29 cellular contexts compared by ENCODE assay signal in the genomic region with DNA sequence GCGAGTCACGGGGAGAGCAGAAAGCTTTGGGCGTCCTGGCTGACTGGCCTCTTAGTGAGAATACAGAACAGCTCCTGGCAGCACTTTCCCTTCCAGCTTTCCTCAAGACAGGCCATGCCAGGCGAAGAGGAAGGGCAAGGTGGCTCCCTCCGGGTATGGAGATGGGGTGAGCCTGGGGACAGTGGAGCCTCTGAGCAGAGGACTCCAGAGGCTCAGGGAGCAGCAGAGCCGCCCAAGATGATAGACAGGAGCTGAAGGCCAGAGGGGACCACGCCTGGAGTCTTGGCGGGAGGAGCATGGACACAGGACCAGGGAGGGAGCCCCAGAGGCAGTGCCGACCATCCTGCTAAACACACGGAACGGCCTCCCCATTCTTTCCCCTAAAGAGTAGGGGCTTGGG.
"Had no signal": no experiment of that assay in that cellular context is flagged by ENCODE, and none has a peak within 500 bp of the region (broad histone marks: within the 10 kb centered on the region; RNA-seq: fewer than 3 reads in every experiment).

No MANE protein-coding gene starts in this region.

- H3K79me2 ChIP-seq: hepatocyte had no signal

- H3K9me3 Mint-ChIP-seq: naive thymus-derived CD8-positive, alpha-beta T cell; nephron; neural crest cell; stimulated activated memory B cell treated with anti-CD40 and anti-IgM and Interleukin-4, amounts not matched to agents 10 μg/mL and 1 μg/mL and 100 μg/mL, for 72 hours; stimulated activated naive CD8-positive, alpha-beta T cell treated with anti-CD3 and anti-CD28 coated beads, Interleukin-15, amount 100 ng/mL, for 72 hours had no signal

- H3K4me1 ChIP-seq: left lung, lower lobe of right lung, pancreas, prostate gland, sigmoid colon, testis, tibial artery, uterus had no signal

- H3K27me3 Mint-ChIP-seq: stimulated activated memory B cell treated with anti-CD40 and anti-IgM and Interleukin-4, amounts not matched to agents 10 μg/mL and 1 μg/mL and 100 μg/mL, for 72 hours; stimulated activated naive CD8-positive, alpha-beta T cell treated with anti-CD3 and anti-CD28 coated beads, Interleukin-15, amount 100 ng/mL, for 72 hours had no signal

- H3K4me1 Mint-ChIP-seq: nephron; stimulated activated naive CD8-positive, alpha-beta T cell treated with anti-CD3 and anti-CD28 coated beads, Interleukin-15, amount 100 ng/mL, for 72 hours had no signal

- H2AFZ ChIP-seq: hepatocyte had no signal

- DNase-seq: heart right ventricle; kidney; left colon; lower lobe of right lung; mammary epithelial cell; mesenchymal stem cell; naive thymus-derived CD8-positive, alpha-beta T cell; posterior cingulate gyrus; retina; right cardiac atrium; sigmoid colon; small intestine; stimulated activated CD4-positive, alpha-beta T cell treated with anti-CD3 and anti-CD28 coated beads, Interleukin-1b, Interleukin-23, amount 100 ng/mL, for 48 hours; stimulated activated CD4-positive, alpha-beta T cell treated with anti-CD3 and anti-CD28 coated beads, Interleukin-2, amount 100 ng/mL, for 48 hours; stimulated activated CD4-positive, alpha-beta T cell treated with anti-CD3 and anti-CD28 coated beads, Interleukin-4, amount 100 ng/mL, for 4 hours; stimulated activated CD8-positive, alpha-beta memory T cell treated with anti-CD3 and anti-CD28 coated beads, Interleukin-4, amount 100 ng/mL, for 48 hours; stimulated activated naive CD4-positive, alpha-beta T cell treated with Interleukin-2 at 50 U/mL for 16 hours; stimulated activated naive CD8-positive, alpha-beta T cell treated with anti-CD3 and anti-CD28 coated beads, Interleukin-15, amount 100 ng/mL, for 72 hours; testis; tibial artery; trophoblast cell; uterus had no signal

- ATAC-seq: heart right ventricle; left colon; left lung; naive thymus-derived CD8-positive, alpha-beta T cell; pancreas; right cardiac atrium had no signal

- H3K27ac Mint-ChIP-seq: nephron; stimulated activated memory B cell treated with anti-CD40 and anti-IgM and Interleukin-4, amounts not matched to agents 10 μg/mL and 1 μg/mL and 100 μg/mL, for 72 hours; stimulated activated naive CD8-positive, alpha-beta T cell treated with anti-CD3 and anti-CD28 coated beads, Interleukin-15, amount 100 ng/mL, for 72 hours had no signal

- H3K4me2 ChIP-seq: hepatocyte had no signal

- H3K27ac ChIP-seq: heart right ventricle, hepatocyte, left lung, lower lobe of right lung, pancreas, prostate gland, sigmoid colon, testis, tibial artery, uterus had no signal

- H3K27me3 ChIP-seq: heart right ventricle, hepatocyte, left lung, pancreas, sigmoid colon, testis, tibial artery, uterus had no signal

- H3K9me3 ChIP-seq: heart right ventricle, left lung, lower lobe of right lung, pancreas, prostate gland, sigmoid colon, testis, tibial artery, uterus had no signal

- H3K4me3 ChIP-seq: heart right ventricle, hepatocyte, left lung, lower lobe of right lung, pancreas, prostate gland, sigmoid colon, testis, tibial artery, uterus had no signal

- H3K4me3 Mint-ChIP-seq: nephron; neural crest cell; stimulated activated memory B cell treated with anti-CD40 and anti-IgM and Interleukin-4, amounts not matched to agents 10 μg/mL and 1 μg/mL and 100 μg/mL, for 72 hours; stimulated activated naive CD8-positive, alpha-beta T cell treated with anti-CD3 and anti-CD28 coated beads, Interleukin-15, amount 100 ng/mL, for 72 hours had no signal

- H3K36me3 ChIP-seq: heart right ventricle, left lung, lower lobe of right lung, pancreas, prostate gland, sigmoid colon, tibial artery, uterus had no signal
